In genomic region chr3:75630887-75631535, GRCh38 we compare ENCODE assay signal across 18 cellular contexts. TPM values are rescaled to one million over a fixed set of nuclear protein-coding genes. Genes with fewer than 3 reads are reported as not detected.
DNase-seq lines count a peak whose midpoint lies in the region; TF ChIP-seq lines count a peak whose summit lies in the region.
"Not testable (repeated sequence)": the region's sequence is repeated elsewhere in the genome, so short reads cannot be mapped to it uniquely, and the experiment has no call there.
"Had no signal": no experiment of that assay in that cellular context is flagged by ENCODE, and none has a peak within 500 bp of the region (broad histone marks: within the 10 kb centered on the region; RNA-seq: fewer than 3 reads in every experiment).

No MANE protein-coding gene starts in this region.

- TF ChIP-seq POLR2A in esophagus muscularis mucosa (IDR thresholded peaks at IDR 0.05; ENCODE audit: low read depth): not testable (repeated sequence)

- intact Hi-C loops in esophagus muscularis mucosa (cut with DNase I); posterior vena cava (cut with DNase I): not testable (repeated sequence)

- H3K79me2 ChIP-seq in MM.1S (ENCODE audit: low read length): not testable (repeated sequence)

- not testable (repeated sequence) for H3F3A ChIP-seq in MM.1S (ENCODE audit: insufficient read depth, low read length)

- not testable (repeated sequence) for H3K4me2 ChIP-seq in MM.1S (ENCODE audit: low read depth, low read length)

- H3K9ac ChIP-seq in MM.1S (ENCODE audit: low read length): not testable (repeated sequence)

- not testable (repeated sequence) for H3K36me3 Mint-ChIP-seq in osteocyte (ENCODE audit: unreplicated experiment)

- not testable (repeated sequence) for H3K9me3 ChIP-seq in MM.1S (replicated peaks; ENCODE audit: insufficient read depth, low read length); esophagus muscularis mucosa; right atrium auricular region

- not testable (repeated sequence) for H2AFZ ChIP-seq in MM.1S (ENCODE audit: low read length)

- not testable (repeated sequence) for H3K4me3 Mint-ChIP-seq in osteocyte (ENCODE audit: unreplicated experiment)

- H3K4me1 Mint-ChIP-seq in osteocyte (ENCODE audit: unreplicated experiment): not testable (repeated sequence)

- H3K27ac ChIP-seq in MM.1S (ENCODE audit: low read length): peak overlapping the region; percentile 41; the same call in 1 of the 2 replicates
- H3K27ac ChIP-seq in coronary artery; esophagus muscularis mucosa (replicated peaks in 1 of 4); right atrium auricular region: not testable (repeated sequence)

- not testable (repeated sequence) for H3K4me3 ChIP-seq in MM.1S (ENCODE audit: low read length); coronary artery; esophagus muscularis mucosa; right atrium auricular region

- DNase-seq in MM.1S: not testable (repeated sequence)
- DNase-seq in activated CD8-positive, alpha-beta memory T cell treated with anti-CD3 and anti-CD28 coated beads for 24 hours: peak; percentile 43
- DNase-seq in coronary artery (ENCODE audit: low spot score) (peak; percentile 35), esophagus muscularis mucosa (ENCODE audit: extremely low spot score) (peak; percentile 42), right atrium auricular region (ENCODE audit: low spot score) (peak; percentile 26), islet precursor cell (peak; percentile 30), osteocyte (ENCODE audit: extremely low spot score, unreplicated experiment) (peak; percentile 83), posterior vena cava (ENCODE audit: low spot score) (peak; percentile 59)

- not testable (repeated sequence) for H3K27me3 ChIP-seq in MM.1S (replicated peaks; ENCODE audit: insufficient read depth, low read length); esophagus muscularis mucosa; right atrium auricular region

- not testable (repeated sequence) for H3K9me3 Mint-ChIP-seq in osteocyte (ENCODE audit: unreplicated experiment)

- H4K20me1 ChIP-seq in MM.1S (ENCODE audit: insufficient read depth, low read length): not testable (repeated sequence)

- WGBS in esophagus muscularis mucosa: 50% methylated on average over 1 of the region's 2 CpGs

- H3K27ac Mint-ChIP-seq in osteocyte (ENCODE audit: unreplicated experiment): not testable (repeated sequence)

- not testable (repeated sequence) for TF ChIP-seq EP300 in esophagus muscularis mucosa (IDR thresholded peaks at IDR 0.05)

- H3K36me3 ChIP-seq in MM.1S (replicated peaks; ENCODE audit: insufficient read depth, low read length); esophagus muscularis mucosa; right atrium auricular region: not testable (repeated sequence)

- not testable (repeated sequence) for H3K27me3 Mint-ChIP-seq in osteocyte (ENCODE audit: unreplicated experiment)

- not testable (repeated sequence) for TF ChIP-seq CTCF in MM.1S (IDR thresholded peaks at IDR 0.05; ENCODE audit: low read length); coronary artery (IDR thresholded peaks at IDR 0.05); esophagus muscularis mucosa (IDR thresholded peaks at IDR 0.05); right atrium auricular region (IDR thresholded peaks at IDR 0.05); osteocyte (IDR thresholded peaks at IDR 0.05)

- not testable (repeated sequence) for H3K4me1 ChIP-seq in MM.1S (ENCODE audit: low read length); esophagus muscularis mucosa; right atrium auricular region

- H3K9me2 ChIP-seq in MM.1S (replicated peaks; ENCODE audit: insufficient read depth, low read length): not testable (repeated sequence)

RNA-seq across cellular contexts. Expression of gene FRG2C, which starts 33.1 kb away (rescaled TPM):
- total RNA-seq in esophagus muscularis mucosa: not detected
- not detected for total RNA-seq in right atrium auricular region
- not detected in 2 replicates for total RNA-seq in osteocyte
- total RNA-seq in posterior vena cava: not detected
- total RNA-seq: A172; A673; B cell; Caco-2; Calu3; CD4-positive, alpha-beta memory T cell; CD4-positive, alpha-beta T cell; CD4-positive, CD25-positive, alpha-beta regulatory T cell; CD8-positive, alpha-beta memory T cell; CD8-positive, alpha-beta T cell had no signal
